In genomic region chr2:38875576-38876367, GRCh38 we compare ENCODE assay signal across 8 cellular contexts. TPM values are rescaled to one million over a fixed set of nuclear protein-coding genes. Genes with fewer than 3 reads are reported as not detected.
DNase-seq lines count a peak whose midpoint lies in the region; ATAC-seq and TF ChIP-seq lines count a peak whose summit lies in the region.

A gene with protein sequence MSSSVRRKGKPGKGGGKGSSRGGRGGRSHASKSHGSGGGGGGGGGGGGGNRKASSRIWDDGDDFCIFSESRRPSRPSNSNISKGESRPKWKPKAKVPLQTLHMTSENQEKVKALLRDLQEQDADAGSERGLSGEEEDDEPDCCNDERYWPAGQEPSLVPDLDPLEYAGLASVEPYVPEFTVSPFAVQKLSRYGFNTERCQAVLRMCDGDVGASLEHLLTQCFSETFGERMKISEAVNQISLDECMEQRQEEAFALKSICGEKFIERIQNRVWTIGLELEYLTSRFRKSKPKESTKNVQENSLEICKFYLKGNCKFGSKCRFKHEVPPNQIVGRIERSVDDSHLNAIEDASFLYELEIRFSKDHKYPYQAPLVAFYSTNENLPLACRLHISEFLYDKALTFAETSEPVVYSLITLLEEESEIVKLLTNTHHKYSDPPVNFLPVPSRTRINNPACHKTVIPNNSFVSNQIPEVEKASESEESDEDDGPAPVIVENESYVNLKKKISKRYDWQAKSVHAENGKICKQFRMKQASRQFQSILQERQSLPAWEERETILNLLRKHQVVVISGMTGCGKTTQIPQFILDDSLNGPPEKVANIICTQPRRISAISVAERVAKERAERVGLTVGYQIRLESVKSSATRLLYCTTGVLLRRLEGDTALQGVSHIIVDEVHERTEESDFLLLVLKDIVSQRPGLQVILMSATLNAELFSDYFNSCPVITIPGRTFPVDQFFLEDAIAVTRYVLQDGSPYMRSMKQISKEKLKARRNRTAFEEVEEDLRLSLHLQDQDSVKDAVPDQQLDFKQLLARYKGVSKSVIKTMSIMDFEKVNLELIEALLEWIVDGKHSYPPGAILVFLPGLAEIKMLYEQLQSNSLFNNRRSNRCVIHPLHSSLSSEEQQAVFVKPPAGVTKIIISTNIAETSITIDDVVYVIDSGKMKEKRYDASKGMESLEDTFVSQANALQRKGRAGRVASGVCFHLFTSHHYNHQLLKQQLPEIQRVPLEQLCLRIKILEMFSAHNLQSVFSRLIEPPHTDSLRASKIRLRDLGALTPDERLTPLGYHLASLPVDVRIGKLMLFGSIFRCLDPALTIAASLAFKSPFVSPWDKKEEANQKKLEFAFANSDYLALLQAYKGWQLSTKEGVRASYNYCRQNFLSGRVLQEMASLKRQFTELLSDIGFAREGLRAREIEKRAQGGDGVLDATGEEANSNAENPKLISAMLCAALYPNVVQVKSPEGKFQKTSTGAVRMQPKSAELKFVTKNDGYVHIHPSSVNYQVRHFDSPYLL (N-terminal part only) (minus strand): TSS chr2:38875934. CDS start chr2:38868405, 7,529 bp downstream.
Gene MORN2, plus strand, starts transcription at chr2:38875976.

- peaks cover 6% of the 10 kb centered on the region for H3K36me3 Mint-ChIP-seq in chondrocyte (ENCODE audit: low read depth)

- ATAC-seq in GM19035 (IDR thresholded peaks at IDR 0.05; ENCODE audit: unreplicated experiment) (peak; percentile 100), HG03280 (IDR thresholded peaks at IDR 0.05; ENCODE audit: unreplicated experiment) (peak; percentile 100)

- peak within 1 kb of the TSS; percentile 99 for H3K4me3 Mint-ChIP-seq in chondrocyte (ENCODE audit: unreplicated experiment)

- peak within 1 kb of the TSS; percentile 95 for H3K27ac Mint-ChIP-seq in chondrocyte (ENCODE audit: unreplicated experiment)

- TF ChIP-seq CTCF in chondrocyte (IDR thresholded peaks at IDR 0.05) = peak; percentile 9

- peaks cover 9% of the 10 kb centered on the region for H3K9me3 Mint-ChIP-seq in chondrocyte (ENCODE audit: low read depth)

- DNase-seq in Ammon's horn (ENCODE audit: low spot score) (peak; percentile 89), NCI-H345 (lab: John Stamatoyannopoulos, UW) (peak; percentile 85), chondrocyte (ENCODE audit: low spot score) (peak; percentile 95), kidney tubule cell (ENCODE audit: low spot score) (peak; percentile 86)
- peak; percentile 70 for DNase-seq in activated CD4-positive, alpha-beta T cell treated with anti-CD3 and anti-CD28 coated beads for 1 hour
- peak; percentile 25 to 54 for DNase-seq in stimulated activated CD4-positive, alpha-beta T cell treated with anti-CD3 and anti-CD28 coated beads, Interleukin-1b, Interleukin-23, amount 100 ng/mL, for 1 hour (ENCODE audit: low read depth in 2 of 2)

- peaks cover 27% of the 10 kb centered on the region for H3K4me1 Mint-ChIP-seq in chondrocyte (ENCODE audit: low read depth)

- H3K27me3 Mint-ChIP-seq in chondrocyte (ENCODE audit: low read depth) = no peaks in the 10 kb centered on the region

RNA-seq across cellular contexts. Expression of the first gene that starts in this region (rescaled TPM):
- 13.6 to 21.8 TPM (median 18.2 TPM) in 3 replicates for total RNA-seq in chondrocyte

RNA-seq across cellular contexts. Expression of gene MORN2, which starts in this region (rescaled TPM):
- 9.5 to 20.0 TPM (median 9.8 TPM) in 3 replicates for total RNA-seq in chondrocyte

Comparison
In these comparisons a context has a peak if more than half of its experiments do, and no peak if none do; other contexts are left out.
1. Peak in every context shown above with its lines: DNase-seq and ATAC-seq.
2. DNase-seq: peak in every context shown above with its lines; median percentile 95 in chondrocyte; 89 in Ammon's horn; 86 in kidney tubule cell; 85 in NCI-H345; 70 in activated CD4-positive, alpha-beta T cell treated with anti-CD3 and anti-CD28 coated beads for 1 hour; 40 in stimulated activated CD4-positive, alpha-beta T cell treated with anti-CD3 and anti-CD28 coated beads, Interleukin-1b, Interleukin-23, amount 100 ng/mL, for 1 hour.